In the genomic region with DNA sequence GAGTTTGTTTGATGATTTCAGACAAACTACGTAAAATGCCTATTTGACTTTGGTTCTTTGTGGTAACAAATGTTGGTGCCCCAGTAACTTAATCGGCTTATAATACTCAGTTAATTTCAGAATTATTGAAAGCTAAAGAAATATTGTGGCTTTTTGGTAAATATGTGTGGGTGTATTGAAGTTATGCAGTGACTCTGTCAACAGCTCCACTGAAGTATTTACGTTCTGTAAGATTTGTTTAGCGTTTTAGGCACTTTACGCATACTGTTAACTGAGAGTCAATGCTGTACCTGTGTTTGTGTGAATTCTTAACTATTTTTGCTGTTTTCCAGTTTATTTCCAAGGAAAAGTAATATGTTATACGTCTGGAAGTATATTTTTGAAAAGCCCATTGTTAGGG, we compare ENCODE assay signal across 9 cellular contexts. TPM values are rescaled to one million over a fixed set of nuclear protein-coding genes. Genes with fewer than 3 reads are reported as not detected.
A peak's percentile ranks its signal among the peaks of the same experiment; 100 is the strongest.
DNase-seq lines count a peak whose midpoint lies in the region; ATAC-seq and TF ChIP-seq lines count a peak whose summit lies in the region.
"Had no signal": no experiment of that assay in that cellular context is flagged by ENCODE, and none has a peak within 500 bp of the region (broad histone marks: within the 10 kb centered on the region; RNA-seq: fewer than 3 reads in every experiment).

No MANE protein-coding gene starts in this region.

- H3K4me3 ChIP-seq in GM12864 (ENCODE audit: low read depth, low read length) = peak overlapping the region; percentile 86
- H3K4me3 ChIP-seq in SJCRH30 = peak overlapping the region; percentile 97
- peak overlapping the region; percentile 91 to 99 (median 98) for H3K4me3 ChIP-seq in esophagus muscularis mucosa
- peak overlapping the region; percentile 94 for H3K4me3 ChIP-seq in psoas muscle
- H3K4me3 ChIP-seq in lower leg skin (ENCODE audit: low read depth, poor library complexity, severe bottlenecking) = no peak overlapping the region

- H3K27me3 ChIP-seq in SJCRH30 (no peaks in the 10 kb centered on the region), esophagus muscularis mucosa (no peaks in the 10 kb centered on the region), psoas muscle (ENCODE audit: insufficient read depth in 3 of 3, low read length in 2 of 3) (no peaks in the 10 kb centered on the region)
- H3K27me3 ChIP-seq: uterus had no signal

- DNase-seq in GM12864 (ENCODE audit: low read depth) (no peak), SJCRH30 (no peak), esophagus muscularis mucosa (ENCODE audit: extremely low spot score) (no peak), psoas muscle (no peak), AG08395 (ENCODE audit: low spot score) (no peak), lower leg skin (ENCODE audit: low spot score in 2 of 2) (no peak), cortex of kidney (lab: John Stamatoyannopoulos, UW) (no peak)
- DNase-seq: uterus had no signal

- TF ChIP-seq POLR2A in esophagus muscularis mucosa (IDR thresholded peaks at IDR 0.05; ENCODE audit: low read depth) (no peak), lower leg skin (IDR thresholded peaks at IDR 0.05) (no peak)

- no peak for TF ChIP-seq EP300 in esophagus muscularis mucosa (IDR thresholded peaks at IDR 0.05)

- no peak for ATAC-seq in psoas muscle
- ATAC-seq in HG03354 (IDR thresholded peaks at IDR 0.05; ENCODE audit: poor library complexity, severe bottlenecking, unreplicated experiment) = no peak

- H3K9me3 ChIP-seq in SJCRH30 (replicated peaks) (no peaks in the 10 kb centered on the region), esophagus muscularis mucosa (no peaks in the 10 kb centered on the region), psoas muscle (no peaks in the 10 kb centered on the region)
- H3K9me3 ChIP-seq: uterus had no signal

- WGBS in esophagus muscularis mucosa = 17% methylated on average over 6 of the region's 6 CpGs
- WGBS in psoas muscle, 3 donors = 6 to 10% (median 9%) methylated on average over 6 of the region's 6 CpGs
- WGBS in lower leg skin, 2 donors = 14 to 17% methylated on average over 6 of the region's 6 CpGs

- H3K4me1 ChIP-seq in SJCRH30 (peaks cover 2% of the 10 kb centered on the region; the same call in 1 of the 2 replicates), esophagus muscularis mucosa (peaks cover 44 to 66% (median 63%) of the 10 kb centered on the region in 4 donors), psoas muscle (peaks cover 38% of the 10 kb centered on the region)

- intact Hi-C loops in esophagus muscularis mucosa (cut with DNase I) = loop anchor here (5.0 kb wide), 1 partner anchor 52 kb away; no protein-coding TSS in a partner anchor
- intact Hi-C loops in psoas muscle (cut with DNase I) = loop anchor here (5.0 to 10.0 kb wide), 3 partner anchors 37 to 52 kb away; no protein-coding TSS in a partner anchor
- intact Hi-C loops in lower leg skin (cut with DNase I; ENCODE audit: low total_unique reads) = no loop called here

- H3K36me3 ChIP-seq in SJCRH30 (peaks cover 7% of the 10 kb centered on the region), esophagus muscularis mucosa (no peaks in the 10 kb centered on the region), psoas muscle (ENCODE audit: insufficient read depth in 1 of 2, low read depth in 1 of 2) (no peaks in the 10 kb centered on the region)
- H3K36me3 ChIP-seq: uterus had no signal

- no peak overlapping the region for H3K27ac ChIP-seq in SJCRH30
- peak overlapping the region; percentile 99 to 100 (median 99) for H3K27ac ChIP-seq in esophagus muscularis mucosa (replicated peaks in 1 of 4)
- H3K27ac ChIP-seq in psoas muscle = peak overlapping the region; percentile 100

- no peak for TF ChIP-seq CTCF in GM12864 (IDR thresholded peaks at IDR 0.05; ENCODE audit: low read depth, low read length, missing control alignments)
- TF ChIP-seq CTCF in esophagus muscularis mucosa (IDR thresholded peaks at IDR 0.05) = no peak
- TF ChIP-seq CTCF in psoas muscle (IDR thresholded peaks at IDR 0.05) = no peak
- no peak for TF ChIP-seq CTCF in lower leg skin (IDR thresholded peaks at IDR 0.05)

RNA-seq across cellular contexts. Expression of a gene that starts 2.2 kb away (rescaled TPM):
- total RNA-seq in SJCRH30 (2014; rRNA removed; shearing (Covaris generic)) = 143 and 146 TPM in 2 replicates
- 100 to 1,000 TPM in 2 of 4 donors, 10 to 100 TPM in 2; 64.4 to 110 (median 88.1) TPM for total RNA-seq in esophagus muscularis mucosa
- 100 to 1,000 TPM; 175 to 258 (median 233) TPM for total RNA-seq in psoas muscle
- 100 to 1,000 TPM; 126 to 283 (median 135) TPM for polyA plus RNA-seq in psoas muscle
- 100 to 1,000 TPM in 3 of 4 donors, 10 to 100 TPM in 1; 88.6 to 136 (median 114) TPM for total RNA-seq in lower leg skin
